In the genomic region with DNA sequence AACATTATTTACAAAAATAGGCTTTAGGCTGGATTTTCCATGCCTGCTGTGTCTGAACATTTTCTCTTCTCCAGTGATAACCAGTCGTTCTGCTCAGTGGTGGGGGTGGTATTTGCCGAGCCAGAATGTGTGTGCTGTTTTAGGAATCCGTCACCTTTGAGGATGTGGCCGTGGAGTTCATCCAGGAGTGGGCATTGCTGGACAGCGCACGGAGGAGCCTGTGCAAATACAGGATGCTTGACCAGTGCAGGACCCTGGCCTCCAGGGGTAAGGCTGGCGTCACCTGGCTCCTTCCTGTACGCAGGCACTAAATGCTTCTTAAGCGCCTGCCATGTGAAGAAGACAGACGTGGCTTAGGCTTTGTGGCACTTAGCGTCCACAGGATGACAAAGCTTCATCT, we compare ENCODE assay signal across 20 cellular contexts. TPM values are rescaled to one million over a fixed set of nuclear protein-coding genes. Genes with fewer than 3 reads are reported as not detected.
A peak's percentile ranks its signal among the peaks of the same experiment; 100 is the strongest.
DNase-seq lines count a peak whose midpoint lies in the region; ATAC-seq and TF ChIP-seq lines count a peak whose summit lies in the region.
"Had no signal": no experiment of that assay in that cellular context is flagged by ENCODE, and none has a peak within 500 bp of the region (broad histone marks: within the 10 kb centered on the region; RNA-seq: fewer than 3 reads in every experiment).

No MANE protein-coding gene starts in this region.

- H3K27me3 ChIP-seq in thyroid gland, result no peaks in the 10 kb centered on the region
- H3K27me3 ChIP-seq: BLaER1 had no signal

- peaks cover 2 to 12% of the 10 kb centered on the region in 2 donors for H3K36me3 Mint-ChIP-seq in activated T-cell treated with anti-CD3 and anti-CD28 coated beads, Interleukin-2, amount 50 U/mL, for 72 hours (ENCODE audit: insufficient read depth in 2 of 2)

- H3K4me3 Mint-ChIP-seq in activated T-cell treated with anti-CD3 and anti-CD28 coated beads, Interleukin-2, amount 50 U/mL, for 72 hours, result no peak overlapping the region
- H3K4me3 Mint-ChIP-seq: B cell; CD4-positive, CD25-positive, alpha-beta regulatory T cell; CD8-positive, alpha-beta T cell; H9; HFFc6 had no signal

- no peak overlapping the region for H3K4me3 ChIP-seq in thyroid gland (replicated peaks in 1 of 3)
- H3K4me3 ChIP-seq: BLaER1, GM23248 had no signal

- no peaks in the 10 kb centered on the region for H3K27me3 Mint-ChIP-seq in activated T-cell treated with anti-CD3 and anti-CD28 coated beads, Interleukin-2, amount 50 U/mL, for 72 hours (ENCODE audit: low read depth)
- H3K27me3 Mint-ChIP-seq: B cell; CD4-positive, CD25-positive, alpha-beta regulatory T cell had no signal

- no peaks in the 10 kb centered on the region for H3K9me3 Mint-ChIP-seq in activated T-cell treated with anti-CD3 and anti-CD28 coated beads, Interleukin-2, amount 50 U/mL, for 72 hours
- H3K9me3 Mint-ChIP-seq: CD4-positive, CD25-positive, alpha-beta regulatory T cell; CD8-positive, alpha-beta T cell; H9; HFFc6 had no signal

- DNase-seq in activated effector memory CD4-positive, alpha-beta T cell treated with anti-CD3 and anti-CD28 coated beads, Interleukin-2, amount 50 U/mL, for 16 hours, result peak; percentile 39
- no peak for DNase-seq in activated effector memory CD4-positive, alpha-beta T cell treated with Interleukin-2 at 50 U/mL for 16 hours
- DNase-seq in mesenteric fat pad (ENCODE audit: low spot score) (peak; percentile 59), thyroid gland (peak; percentile 11 to 60)
- DNase-seq in activated T-cell treated with anti-CD3 and anti-CD28 coated beads, Interleukin-2, amount 50 U/mL, for 72 hours, result no peak
- DNase-seq: Caco-2; CD4-positive, CD25-positive, alpha-beta regulatory T cell; CD8-positive, alpha-beta T cell; DMS153; DND-41; GM23248; H9; HFFc6 had no signal

- TF ChIP-seq POLR2A in thyroid gland (IDR thresholded peaks at IDR 0.05), result no peak

- ATAC-seq in activated T-cell treated with anti-CD3 and anti-CD28 coated beads, Interleukin-2, amount 50 U/mL, for 72 hours (replicated peaks in 1 of 2), result no peak
- ATAC-seq in esophagus mucosa, result no peak
- ATAC-seq: CD8-positive, alpha-beta T cell; HCT116 had no signal

- H3K9me3 ChIP-seq in thyroid gland, result no peaks in the 10 kb centered on the region
- H3K9me3 ChIP-seq: BLaER1, Caco-2 had no signal

- peaks cover 0 to 25% of the 10 kb centered on the region in 2 donors for H3K4me1 ChIP-seq in thyroid gland
- H3K4me1 ChIP-seq: Caco-2 had no signal

- no peak for TF ChIP-seq CTCF in thyroid gland (IDR thresholded peaks at IDR 0.05)

- H3K4me1 Mint-ChIP-seq in activated T-cell treated with anti-CD3 and anti-CD28 coated beads, Interleukin-2, amount 50 U/mL, for 72 hours (ENCODE audit: low read depth), result peaks cover 8% of the 10 kb centered on the region

- H3K36me3 ChIP-seq in thyroid gland, result peaks cover 24 to 30% of the 10 kb centered on the region in 2 donors

- WGBS in thyroid gland, 2 donors, result 79 to 81% methylated on average over 10 of the region's 11 CpGs

- no peak overlapping the region for H3K27ac Mint-ChIP-seq in activated T-cell treated with anti-CD3 and anti-CD28 coated beads, Interleukin-2, amount 50 U/mL, for 72 hours
- H3K27ac Mint-ChIP-seq: B cell; CD8-positive, alpha-beta T cell; H9; HFFc6 had no signal

- H3K27ac ChIP-seq in thyroid gland, result no peak overlapping the region
- H3K27ac ChIP-seq: 22Rv1, BLaER1, C4-2B, GM23248 had no signal

- intact Hi-C loops in thyroid gland (cut with DNase I), result no loop called here

RNA-seq across cellular contexts. Expression of a gene that starts 5.0 kb away (rescaled TPM):
- total RNA-seq in mesenteric fat pad (23.2 TPM), thyroid gland (10 to 100 TPM; 22.8 to 50.1 (median 26.0) TPM), esophagus mucosa (3.5 TPM)
- total RNA-seq in activated T-cell treated with anti-CD3 and anti-CD28 coated beads, Interleukin-2, amount 50 U/mL, for 72 hours, result 10 to 100 TPM; 17.3 to 27.5 TPM

RNA-seq across cellular contexts. Expression of a gene that starts 20.2 kb away (rescaled TPM):
- 0.19 TPM for total RNA-seq in mesenteric fat pad
- total RNA-seq in thyroid gland, result under 1 TPM in 1 of 4 donors, not detected in 3; 0.24 TPM
- total RNA-seq in activated T-cell treated with anti-CD3 and anti-CD28 coated beads, Interleukin-2, amount 50 U/mL, for 72 hours, result not detected
- 0.12 TPM for total RNA-seq in esophagus mucosa
- total RNA-seq: Caco-2; CD4-positive, CD25-positive, alpha-beta regulatory T cell; CD8-positive, alpha-beta T cell; GM23248; H4; H9; HFFc6 had no signal

Comparison
In these comparisons a context has a peak if more than half of its experiments do, and no peak if none do; other contexts are left out.
1. DNase-seq: peak in activated effector memory CD4-positive, alpha-beta T cell treated with anti-CD3 and anti-CD28 coated beads, Interleukin-2, amount 50 U/mL, for 16 hours (single experiment), mesenteric fat pad (single experiment) and thyroid gland (2 of 2); none in activated effector memory CD4-positive, alpha-beta T cell treated with Interleukin-2 at 50 U/mL for 16 hours (single experiment) and activated T-cell treated with anti-CD3 and anti-CD28 coated beads, Interleukin-2, amount 50 U/mL, for 72 hours (0 of 2).